In genomic region chr17:78766225-78766624, GRCh38 we compare ENCODE assay signal across 20 cellular contexts. TPM values are rescaled to one million over a fixed set of nuclear protein-coding genes. Genes with fewer than 3 reads are reported as not detected.
DNase-seq lines count a peak whose midpoint lies in the region; TF ChIP-seq lines count a peak whose summit lies in the region.
"Had no signal": no experiment of that assay in that cellular context is flagged by ENCODE, and none has a peak within 500 bp of the region (broad histone marks: within the 10 kb centered on the region; RNA-seq: fewer than 3 reads in every experiment).

No MANE protein-coding gene starts in this region.

- peaks cover 99% of the 10 kb centered on the region for H3K4me1 ChIP-seq in CD4-positive, alpha-beta memory T cell (ENCODE audit: insufficient read depth, low read length)
- H3K4me1 ChIP-seq in Loucy (ENCODE audit: insufficient read depth, low read length, poor library complexity, severe bottlenecking) = peaks cover 46% of the 10 kb centered on the region
- peaks cover 3 to 8% of the 10 kb centered on the region in 2 donors for H3K4me1 ChIP-seq in esophagus (ENCODE audit: control insufficient read depth in 2 of 2, insufficient read depth in 2 of 2, low read length in 1 of 2)

- POLR2A ChIA-PET in CD4-positive, alpha-beta memory T cell (lab: Charles Lee; ENCODE audit: partially characterized antibody) = interaction anchor here (1.2 to 28.3 kb wide), 7 partner anchors 7 to 75 kb away, joined by 3 to 961 read pairs (median 7); partner anchors contain the start of gene CYTH1

- peaks cover 100% of the 10 kb centered on the region for H3K79me2 ChIP-seq in Loucy (ENCODE audit: insufficient read depth, low read length)

- peak overlapping the region; percentile 22 for H3K4me2 ChIP-seq in Loucy (ENCODE audit: low read depth, low read length, poor library complexity, severe bottlenecking)

- TF ChIP-seq CTCF in Loucy (conservative IDR thresholded peaks at IDR 0.05; ENCODE audit: low read length) = no peak

- no peaks in the 10 kb centered on the region for H3K36me3 ChIP-seq in CD4-positive, alpha-beta memory T cell (ENCODE audit: insufficient read depth, low read length)
- H3K36me3 ChIP-seq in Loucy (ENCODE audit: insufficient read depth, low read length) = no peaks in the 10 kb centered on the region
- no peaks in the 10 kb centered on the region for H3K36me3 ChIP-seq in esophagus (ENCODE audit: control insufficient read depth in 2 of 2, insufficient read depth in 2 of 2, low read length in 1 of 2)
- H3K36me3 ChIP-seq: esophagus muscularis mucosa, pancreas, tibial artery had no signal

- intact Hi-C loops in CD4-positive, alpha-beta memory T cell (cut with micrococcal nuclease) = no loop called here

- CTCF ChIA-PET in CD4-positive, alpha-beta memory T cell (lab: Charles Lee; ENCODE audit: partially characterized antibody) = interaction anchor here (0.8 to 4.7 kb wide), 9 partner anchors 11 to 58 kb away, joined by 3 to 21 read pairs (median 5); no protein-coding TSS in a partner anchor

- H3K27ac Mint-ChIP-seq in CD4-positive, alpha-beta memory T cell = no peak overlapping the region
- H3K27ac Mint-ChIP-seq: T-helper 2 cell treated with Interferon-gamma antibody and Interleukin-4, amounts not matched to agents 5 μg/mL and 100 μg/mL, for 36 hours had no signal

- H3K9ac ChIP-seq in Loucy (ENCODE audit: low read depth, low read length, poor library complexity, severe bottlenecking) = no peak overlapping the region

- peak in 1 of 5 donors; percentile 24 for DNase-seq in CD4-positive, alpha-beta memory T cell
- DNase-seq in renal cortical epithelial cell (ENCODE audit: low read depth) (peak; percentile 47), caudate nucleus (lab: John Stamatoyannopoulos, UW) (no peak), GF-D8 (lab: John Stamatoyannopoulos, UW) (no peak), NCI-H774 (lab: John Stamatoyannopoulos, UW) (no peak)
- DNase-seq: activated CD4-positive, alpha-beta T cell treated with anti-CD3 and anti-CD28 coated beads, Interleukin-2, amount 50 U/mL, for 4 hours; activated gamma-delta T cell treated with Interleukin-2 at 50 U/mL for 16 hours; amniotic stem cell; left cardiac atrium; naive thymus-derived CD8-positive, alpha-beta T cell; NCI-H146; NCI-H69; pancreas; stimulated activated CD4-positive, alpha-beta T cell treated with anti-CD3 and anti-CD28 coated beads, Interleukin-1b, Interleukin-23, amount 100 ng/mL, for 48 hours; stimulated activated naive CD4-positive, alpha-beta T cell; tibial artery had no signal

- H2AFZ ChIP-seq in Loucy (ENCODE audit: low read length) = no peak overlapping the region

- H3K9me3 ChIP-seq in CD4-positive, alpha-beta memory T cell (ENCODE audit: control insufficient read depth in 1 of 2, low read length in 2 of 2) = no peaks in the 10 kb centered on the region
- H3K9me3 ChIP-seq in Loucy (ENCODE audit: insufficient read depth, low read depth, low read length) (no peaks in the 10 kb centered on the region), esophagus (ENCODE audit: control insufficient read depth in 2 of 2, insufficient read depth in 1 of 2, low read depth in 1 of 2, low read length in 1 of 2) (no peaks in the 10 kb centered on the region)
- H3K9me3 ChIP-seq: esophagus muscularis mucosa, pancreas, tibial artery had no signal

- no peaks in the 10 kb centered on the region for H3K27me3 ChIP-seq in CD4-positive, alpha-beta memory T cell (ENCODE audit: insufficient read depth, low read length)
- H3K27me3 ChIP-seq in Loucy (ENCODE audit: insufficient read depth, low read length, poor library complexity, severe bottlenecking) (no peaks in the 10 kb centered on the region), esophagus (ENCODE audit: control insufficient read depth in 1 of 2, insufficient read depth in 2 of 2, low read length in 2 of 2) (no peaks in the 10 kb centered on the region)
- H3K27me3 ChIP-seq: esophagus muscularis mucosa, pancreas, tibial artery had no signal

- H3K4me3 ChIP-seq in CD4-positive, alpha-beta memory T cell (ENCODE audit: low read length in 2 of 2) = no peak overlapping the region
- no peak overlapping the region for H3K4me3 ChIP-seq in Loucy (ENCODE audit: low read length, poor library complexity, severe bottlenecking)
- no peak overlapping the region for H3K4me3 ChIP-seq in esophagus (ENCODE audit: low read depth in 1 of 2, low read length in 2 of 2)
- H3K4me3 ChIP-seq: esophagus muscularis mucosa, pancreas, tibial artery had no signal

- H3K9me2 ChIP-seq in Loucy (replicated peaks; ENCODE audit: low read depth, low read length) = no peaks in the 10 kb centered on the region

- H3K9me3 Mint-ChIP-seq in CD4-positive, alpha-beta memory T cell = no peaks in the 10 kb centered on the region
- H3K9me3 Mint-ChIP-seq: T-helper 2 cell treated with Interferon-gamma antibody and Interleukin-4, amounts not matched to agents 5 μg/mL and 100 μg/mL, for 36 hours had no signal

- peaks cover 10 to 35% (median 34%) of the 10 kb centered on the region in 4 donors for H3K4me1 Mint-ChIP-seq in CD4-positive, alpha-beta memory T cell

- no peaks in the 10 kb centered on the region for H3F3A ChIP-seq in Loucy (ENCODE audit: low read depth)

- no peak overlapping the region for H3K4me3 Mint-ChIP-seq in CD4-positive, alpha-beta memory T cell
- H3K4me3 Mint-ChIP-seq: T-helper 2 cell treated with Interferon-gamma antibody and Interleukin-4, amounts not matched to agents 5 μg/mL and 100 μg/mL, for 36 hours had no signal

- peak overlapping the region; percentile 49 for H3K27ac ChIP-seq in CD4-positive, alpha-beta memory T cell (ENCODE audit: low read depth, low read length)
- H3K27ac ChIP-seq in esophagus (ENCODE audit: low read depth in 2 of 2, low read length in 1 of 2) (peak overlapping the region; percentile 33 to 41), caudate nucleus (ENCODE audit: low read depth, low read length) (no peak overlapping the region)
- H3K27ac ChIP-seq: esophagus muscularis mucosa, pancreas, tibial artery had no signal

- peaks cover 6 to 25% of the 10 kb centered on the region in 2 donors for H3K36me3 Mint-ChIP-seq in CD4-positive, alpha-beta memory T cell

- WGBS in esophagus, 2 donors = 42 to 46% methylated on average over 2 of the region's 2 CpGs

- H4K20me1 ChIP-seq in Loucy (ENCODE audit: insufficient read depth, low read length, poor library complexity, severe bottlenecking) = peaks cover 16% of the 10 kb centered on the region

- H3K27me3 Mint-ChIP-seq in CD4-positive, alpha-beta memory T cell = no peaks in the 10 kb centered on the region
- H3K27me3 Mint-ChIP-seq: naive thymus-derived CD8-positive, alpha-beta T cell had no signal

RNA-seq across cellular contexts. Expression of gene CYTH1, which starts 15.8 kb away (rescaled TPM):
- 100 to 1,000 TPM; 380 to 390 TPM for total RNA-seq in CD4-positive, alpha-beta memory T cell
- polyA plus RNA-seq in CD4-positive, alpha-beta memory T cell = 100 to 1,000 TPM; 271 to 370 TPM
- 10 to 100 TPM; 36.0 to 52.8 TPM for polyA plus RNA-seq in esophagus
- total RNA-seq in renal cortical epithelial cell = 33.5 and 59.0 TPM in 2 replicates
